ENCODE assay signal across 28 cellular contexts in the genomic region with DNA sequence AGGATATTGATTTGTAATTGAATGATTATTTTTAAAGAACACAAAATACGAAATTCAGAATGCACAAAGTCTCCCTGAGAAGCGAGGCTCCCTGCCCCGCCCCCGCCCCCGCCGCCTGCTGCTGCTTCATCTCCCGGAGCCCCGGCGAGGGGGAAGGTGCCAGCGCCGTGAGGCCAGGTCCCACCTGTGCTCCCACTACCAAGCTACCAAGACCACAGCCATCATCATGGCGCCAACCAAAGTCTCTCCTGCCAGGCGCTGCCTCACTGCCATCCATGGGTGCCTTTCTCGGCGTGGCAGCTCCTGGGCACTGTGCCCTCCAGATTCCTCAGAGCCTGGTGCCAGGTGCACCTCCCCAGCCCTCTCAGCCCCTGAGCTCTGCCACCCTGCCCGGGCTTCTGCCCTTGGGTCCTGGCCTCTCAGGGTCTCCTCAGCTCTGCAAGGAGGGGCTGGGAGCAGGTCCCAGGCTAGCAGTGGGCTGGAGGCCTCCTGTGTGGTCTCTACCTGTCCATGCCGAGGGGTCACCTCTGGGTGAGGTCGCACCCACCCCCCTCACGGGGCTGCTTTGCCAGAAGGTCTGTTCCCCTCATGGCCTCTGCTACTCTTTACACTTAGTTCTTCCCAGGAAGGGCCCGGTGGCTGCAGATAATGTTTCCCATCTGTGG.
"Had no signal": no experiment of that assay in that cellular context is flagged by ENCODE, and none has a peak within 500 bp of the region (broad histone marks: within the 10 kb centered on the region; RNA-seq: fewer than 3 reads in every experiment).

No MANE protein-coding gene starts in this region.

- H3K9me3 Mint-ChIP-seq: natural killer cell treated with Interleukin-12 subunit alpha and Interleukin-12 subunit beta and Interleukin-15 and Interleukin-18, amount 100 ng/mL, for 72 hours; neural crest cell; stimulated activated naive CD8-positive, alpha-beta T cell treated with anti-CD3 and anti-CD28 coated beads, Interleukin-15, Interleukin-2, amounts not matched to agents 100 ng/mL and 50 ng/mL, for 24 hours; type B pancreatic cell had no signal

- H2AFZ ChIP-seq: parathyroid adenoma had no signal

- H3K36me3 Mint-ChIP-seq: natural killer cell treated with Interleukin-12 subunit alpha and Interleukin-12 subunit beta and Interleukin-15 and Interleukin-18, amount 100 ng/mL, for 72 hours; stimulated activated memory B cell treated with anti-CD40 and anti-IgM and Interleukin-4, amounts not matched to agents 10 μg/mL and 1 μg/mL and 100 μg/mL, for 72 hours; type B pancreatic cell had no signal

- H3K27me3 Mint-ChIP-seq: naive thymus-derived CD8-positive, alpha-beta T cell; natural killer cell treated with Interleukin-12 subunit alpha and Interleukin-12 subunit beta and Interleukin-15 and Interleukin-18, amount 100 ng/mL, for 72 hours; progenitor cell of endocrine pancreas; stimulated activated naive CD8-positive, alpha-beta T cell treated with anti-CD3 and anti-CD28 coated beads, Interleukin-15, Interleukin-2, amounts not matched to agents 100 ng/mL and 50 ng/mL, for 24 hours; type B pancreatic cell had no signal

- H3K4me1 Mint-ChIP-seq: naive B cell; nephron progenitor cell; neural crest cell; stimulated activated memory B cell treated with anti-CD40 and anti-IgM and Interleukin-4, amounts not matched to agents 10 μg/mL and 1 μg/mL and 100 μg/mL, for 72 hours had no signal

- ATAC-seq: naive thymus-derived CD8-positive, alpha-beta T cell; natural killer cell treated with Interleukin-12 subunit alpha and Interleukin-12 subunit beta and Interleukin-15 and Interleukin-18, amount 100 ng/mL, for 72 hours; psoas muscle; right lobe of liver; stimulated activated memory B cell treated with anti-CD40 and anti-IgM and Interleukin-4, amounts not matched to agents 10 μg/mL and 1 μg/mL and 100 μg/mL, for 72 hours; upper lobe of right lung had no signal

- H3K36me3 ChIP-seq: ovary, right lobe of liver, sigmoid colon, suprapubic skin, tibial artery, transverse colon, upper lobe of right lung, uterus had no signal

- H3K27ac ChIP-seq: ovary, parathyroid adenoma, psoas muscle, right lobe of liver, sigmoid colon, suprapubic skin, testis, tibial artery, transverse colon, upper lobe of right lung, uterus had no signal

- H3K4me3 Mint-ChIP-seq: naive thymus-derived CD8-positive, alpha-beta T cell; natural killer cell treated with Interleukin-12 subunit alpha and Interleukin-12 subunit beta and Interleukin-15 and Interleukin-18, amount 100 ng/mL, for 72 hours; nephron progenitor cell; neural crest cell; stimulated activated memory B cell treated with anti-CD40 and anti-IgM and Interleukin-4, amounts not matched to agents 10 μg/mL and 1 μg/mL and 100 μg/mL, for 72 hours; stimulated activated naive CD8-positive, alpha-beta T cell treated with anti-CD3 and anti-CD28 coated beads, Interleukin-15, Interleukin-2, amounts not matched to agents 100 ng/mL and 50 ng/mL, for 24 hours; type B pancreatic cell had no signal

- DNase-seq: naive B cell; nephron progenitor cell; occipital lobe; ovary; sigmoid colon; small intestine; stimulated activated CD4-positive, alpha-beta T cell treated with anti-CD3 and anti-CD28 coated beads, Interleukin-1b, Interleukin-23, amount 100 ng/mL, for 48 hours; stimulated activated CD4-positive, alpha-beta T cell treated with anti-CD3 and anti-CD28 coated beads, Interleukin-4, amount 100 ng/mL, for 1 hour; stimulated activated CD4-positive, alpha-beta T cell treated with anti-CD3 and anti-CD28 coated beads, Interleukin-4, amount 100 ng/mL, for 4 hours; stimulated activated CD8-positive, alpha-beta memory T cell treated with anti-CD3 and anti-CD28 coated beads, Interleukin-4, amount 100 ng/mL, for 48 hours; stimulated activated naive CD4-positive, alpha-beta T cell; substantia nigra; testis; tibial artery; transverse colon; upper lobe of right lung; uterus had no signal

- H3K9ac ChIP-seq: parathyroid adenoma had no signal

- H3K9me3 ChIP-seq: ovary, psoas muscle, right lobe of liver, suprapubic skin, testis, transverse colon, upper lobe of right lung had no signal

- H3K4me3 ChIP-seq: ovary, psoas muscle, right lobe of liver, sigmoid colon, suprapubic skin, testis, tibial artery, transverse colon, upper lobe of right lung, uterus had no signal

- H3K27me3 ChIP-seq: ovary, right lobe of liver, testis, uterus had no signal

- H3K79me2 ChIP-seq: parathyroid adenoma had no signal

- H3K27ac Mint-ChIP-seq: naive B cell; naive thymus-derived CD8-positive, alpha-beta T cell; natural killer cell treated with Interleukin-12 subunit alpha and Interleukin-12 subunit beta and Interleukin-15 and Interleukin-18, amount 100 ng/mL, for 72 hours; nephron progenitor cell; progenitor cell of endocrine pancreas; stimulated activated memory B cell treated with anti-CD40 and anti-IgM and Interleukin-4, amounts not matched to agents 10 μg/mL and 1 μg/mL and 100 μg/mL, for 72 hours; stimulated activated naive CD8-positive, alpha-beta T cell treated with anti-CD3 and anti-CD28 coated beads, Interleukin-15, Interleukin-2, amounts not matched to agents 100 ng/mL and 50 ng/mL, for 24 hours; type B pancreatic cell had no signal

- H3K4me1 ChIP-seq: parathyroid adenoma, psoas muscle, right lobe of liver, sigmoid colon, suprapubic skin, testis, tibial artery, transverse colon, upper lobe of right lung, uterus had no signal
